Comparison of ENCODE assay signal across 23 cellular contexts in the genomic region with DNA sequence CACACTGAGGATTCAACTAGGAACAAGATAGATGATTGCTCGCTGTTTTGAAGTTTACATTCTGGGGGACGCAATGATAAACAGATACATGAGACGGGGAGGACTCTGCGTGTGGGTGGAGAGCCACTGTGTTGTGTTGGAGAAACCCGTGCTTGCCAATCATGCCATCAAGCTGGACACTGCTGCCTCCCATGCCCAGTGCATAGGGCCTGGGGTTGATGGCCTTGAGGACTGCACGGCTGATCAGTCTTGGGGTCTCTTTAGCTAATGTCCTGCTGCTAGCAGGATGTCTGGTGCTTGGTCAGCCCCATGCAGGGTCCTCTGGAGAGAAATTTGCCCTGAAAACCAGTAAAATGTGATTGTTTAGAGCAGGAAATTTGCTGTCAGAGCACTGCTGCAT.
"Had no signal": no experiment of that assay in that cellular context is flagged by ENCODE, and none has a peak within 500 bp of the region (broad histone marks: within the 10 kb centered on the region; RNA-seq: fewer than 3 reads in every experiment).

No MANE protein-coding gene starts in this region.

- H3K4me1 Mint-ChIP-seq: central memory CD8-positive, alpha-beta T cell; immature natural killer cell; memory B cell; stimulated activated naive CD8-positive, alpha-beta T cell treated with anti-CD3 and anti-CD28 coated beads, Interleukin-15, amount 100 ng/mL, for 72 hours had no signal

- H3K4me1 ChIP-seq: colonic mucosa, pancreas, right lobe of liver, suprapubic skin, transverse colon had no signal

- H3K27ac ChIP-seq: colonic mucosa, pancreas, right lobe of liver, suprapubic skin, transverse colon had no signal

- H3K36me3 ChIP-seq: colonic mucosa, pancreas, right lobe of liver, suprapubic skin, transverse colon had no signal

- DNase-seq: colonic mucosa; dermis blood vessel endothelial cell; effector memory CD8-positive, alpha-beta T cell; hypothalamus; immature natural killer cell; mucosa of descending colon; naive B cell; nephron progenitor cell; occipital lobe; pancreas; retina; right lobe of liver; small intestine; stimulated activated CD4-positive, alpha-beta T cell treated with anti-CD3 and anti-CD28 coated beads, Interleukin-15, amount 100 ng/mL, for 24 hours; stimulated activated CD4-positive, alpha-beta T cell treated with anti-CD3 and anti-CD28 coated beads, Interleukin-2, amount 100 ng/mL, for 48 hours; stimulated activated naive CD4-positive, alpha-beta T cell; stimulated activated naive CD8-positive, alpha-beta T cell treated with anti-CD3 and anti-CD28 coated beads, Interleukin-15, amount 100 ng/mL, for 72 hours; transverse colon had no signal

- ATAC-seq: effector memory CD8-positive, alpha-beta T cell; mucosa of descending colon; pancreas; right lobe of liver; stimulated activated naive CD8-positive, alpha-beta T cell treated with anti-CD3 and anti-CD28 coated beads, Interleukin-15, amount 100 ng/mL, for 72 hours had no signal

- H3K36me3 Mint-ChIP-seq: immature natural killer cell, memory B cell, mesothelial cell of epicardium, naive B cell had no signal

- H3K9me3 Mint-ChIP-seq: central memory CD8-positive, alpha-beta T cell; effector memory CD8-positive, alpha-beta T cell; immature natural killer cell; memory B cell; mesothelial cell of epicardium; nephron progenitor cell; stimulated activated naive CD8-positive, alpha-beta T cell treated with anti-CD3 and anti-CD28 coated beads, Interleukin-15, amount 100 ng/mL, for 72 hours had no signal

- H3K27ac Mint-ChIP-seq: effector memory CD8-positive, alpha-beta T cell; immature natural killer cell; memory B cell; mesothelial cell of epicardium; naive B cell; nephron progenitor cell; stimulated activated naive CD8-positive, alpha-beta T cell treated with anti-CD3 and anti-CD28 coated beads, Interleukin-15, amount 100 ng/mL, for 72 hours had no signal

- H3K27me3 ChIP-seq: colonic mucosa, pancreas, right lobe of liver, suprapubic skin, transverse colon had no signal

- H3K4me3 ChIP-seq: colonic mucosa, lung, mucosa of descending colon, pancreas, right lobe of liver, suprapubic skin, transverse colon had no signal

- H3K4me3 Mint-ChIP-seq: central memory CD8-positive, alpha-beta T cell; effector memory CD8-positive, alpha-beta T cell; immature natural killer cell; memory B cell; mesothelial cell of epicardium; nephron progenitor cell; stimulated activated naive CD8-positive, alpha-beta T cell treated with anti-CD3 and anti-CD28 coated beads, Interleukin-15, amount 100 ng/mL, for 72 hours had no signal

- H3K9me3 ChIP-seq: colonic mucosa, mucosa of descending colon, pancreas, right lobe of liver, suprapubic skin, transverse colon had no signal
